Comparison of ENCODE assay signal across 8 cellular contexts in the genomic region with DNA sequence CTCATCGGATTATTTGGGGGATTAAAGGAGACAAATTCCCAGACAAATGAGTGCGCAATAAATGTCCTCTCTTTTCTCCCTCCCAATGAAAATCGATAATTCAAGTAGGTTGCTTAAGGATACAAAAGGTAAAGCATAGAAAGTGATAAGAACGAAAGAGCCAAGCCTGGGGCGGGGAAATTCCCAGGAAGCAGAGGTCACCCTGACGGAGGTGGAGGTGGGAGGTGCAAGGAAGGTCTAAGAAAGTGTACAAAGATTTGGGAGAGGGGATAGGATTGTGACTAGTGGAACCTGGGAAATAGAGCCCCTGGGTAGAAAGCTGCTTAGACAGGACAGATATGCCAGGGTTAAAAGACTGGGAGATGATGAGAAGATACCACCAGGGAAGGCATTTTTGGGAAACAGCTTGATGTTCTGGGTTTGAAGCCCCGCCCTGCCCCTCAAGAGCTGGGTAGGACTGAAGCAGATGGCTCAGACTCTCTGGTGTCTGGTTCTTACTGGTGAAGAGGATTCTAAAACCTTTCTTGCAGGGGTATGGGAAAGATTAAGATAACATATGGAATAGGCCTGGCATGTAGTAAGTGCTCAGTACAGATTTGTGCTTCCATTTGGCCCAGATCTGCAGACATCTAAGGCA. TPM values are rescaled to one million over a fixed set of nuclear protein-coding genes. Genes with fewer than 3 reads are reported as not detected.
A peak's percentile ranks its signal among the peaks of the same experiment; 100 is the strongest.
DNase-seq lines count a peak whose midpoint lies in the region; ATAC-seq lines count a peak whose summit lies in the region.

No MANE protein-coding gene starts in this region.

- H3K4me1 Mint-ChIP-seq in activated T-cell treated with anti-CD3 and anti-CD28 coated beads, Interleukin-2, amount 50 U/mL, for 4 hours (ENCODE audit: low read depth): peaks cover 32% of the 10 kb centered on the region
- peaks cover 33% of the 10 kb centered on the region for H3K4me1 Mint-ChIP-seq in stimulated activated memory B cell treated with anti-CD40 and anti-IgM and Interleukin-4, amounts not matched to agents 10 μg/mL and 1 μg/mL and 100 μg/mL, for 72 hours

- peak overlapping the region; percentile 41 for H3K4me3 ChIP-seq in iPS-18a (ENCODE audit: low read length)
- H3K4me3 ChIP-seq in MG63: no peak overlapping the region; the same call in 1 of the 2 replicates

- no peak overlapping the region for H3K27ac Mint-ChIP-seq in stimulated activated memory B cell treated with anti-CD40 and anti-IgM and Interleukin-4, amounts not matched to agents 10 μg/mL and 1 μg/mL and 100 μg/mL, for 72 hours

- H3K36me3 Mint-ChIP-seq in activated T-cell treated with anti-CD3 and anti-CD28 coated beads, Interleukin-2, amount 50 U/mL, for 4 hours (ENCODE audit: insufficient read depth): no peaks in the 10 kb centered on the region
- H3K36me3 Mint-ChIP-seq in stimulated activated memory B cell treated with anti-CD40 and anti-IgM and Interleukin-4, amounts not matched to agents 10 μg/mL and 1 μg/mL and 100 μg/mL, for 72 hours: no peaks in the 10 kb centered on the region

- H3K9me3 Mint-ChIP-seq in activated T-cell treated with anti-CD3 and anti-CD28 coated beads, Interleukin-2, amount 50 U/mL, for 4 hours: no peaks in the 10 kb centered on the region
- no peaks in the 10 kb centered on the region for H3K9me3 Mint-ChIP-seq in stimulated activated memory B cell treated with anti-CD40 and anti-IgM and Interleukin-4, amounts not matched to agents 10 μg/mL and 1 μg/mL and 100 μg/mL, for 72 hours

- H3K9me3 ChIP-seq in iPS-18a (ENCODE audit: control insufficient read depth, low read depth, low read length) (no peaks in the 10 kb centered on the region), MG63 (no peaks in the 10 kb centered on the region)

- H3K4me1 ChIP-seq in iPS-18a (ENCODE audit: control insufficient read depth, low read depth, low read length): peaks cover 18% of the 10 kb centered on the region

- H3K27me3 Mint-ChIP-seq in activated T-cell treated with anti-CD3 and anti-CD28 coated beads, Interleukin-2, amount 50 U/mL, for 4 hours (ENCODE audit: low read depth): no peaks in the 10 kb centered on the region
- peaks cover 10% of the 10 kb centered on the region for H3K27me3 Mint-ChIP-seq in stimulated activated memory B cell treated with anti-CD40 and anti-IgM and Interleukin-4, amounts not matched to agents 10 μg/mL and 1 μg/mL and 100 μg/mL, for 72 hours

- H3K27me3 ChIP-seq in iPS-18a (ENCODE audit: control insufficient read depth, insufficient read depth, low read length) (peaks cover 11% of the 10 kb centered on the region), MG63 (no peaks in the 10 kb centered on the region; the same call in 1 of the 2 replicates)

- no peak overlapping the region for H3K9ac ChIP-seq in iPS-18a (ENCODE audit: low read length)

- peak overlapping the region; percentile 88 for H3K4me3 Mint-ChIP-seq in activated T-cell treated with anti-CD3 and anti-CD28 coated beads, Interleukin-2, amount 50 U/mL, for 4 hours
- peak overlapping the region; percentile 85 for H3K4me3 Mint-ChIP-seq in stimulated activated memory B cell treated with anti-CD40 and anti-IgM and Interleukin-4, amounts not matched to agents 10 μg/mL and 1 μg/mL and 100 μg/mL, for 72 hours

- DNase-seq in activated T-cell treated with anti-CD3 and anti-CD28 coated beads, Interleukin-2, amount 50 U/mL, for 4 hours: no peak
- DNase-seq in activated T-cell treated with anti-CD3 and anti-CD28 coated beads for 4 hours (no peak), SK-N-DZ (ENCODE audit: low spot score) (peak; percentile 13), NK-92 (lab: John Stamatoyannopoulos, UW; ENCODE audit: unreplicated experiment) (no peak), MG63 (no peak)

- ATAC-seq in activated T-cell treated with anti-CD3 and anti-CD28 coated beads, Interleukin-2, amount 50 U/mL, for 4 hours: no peak
- ATAC-seq in stimulated activated memory B cell treated with anti-CD40 and anti-IgM and Interleukin-4, amounts not matched to agents 10 μg/mL and 1 μg/mL and 100 μg/mL, for 72 hours: no peak
- no peak for ATAC-seq in GM18870 (IDR thresholded peaks at IDR 0.05; ENCODE audit: unreplicated experiment)

- H3K27ac ChIP-seq in iPS-18a (ENCODE audit: low read length): no peak overlapping the region

- H3K36me3 ChIP-seq in iPS-18a (ENCODE audit: control insufficient read depth, low read depth, low read length) (no peaks in the 10 kb centered on the region), MG63 (no peaks in the 10 kb centered on the region)

RNA-seq across cellular contexts. Expression of gene KLHL25, which starts 1.1 kb away (rescaled TPM):
- total RNA-seq in activated T-cell treated with anti-CD3 and anti-CD28 coated beads, Interleukin-2, amount 50 U/mL, for 4 hours: 1 to 10 TPM; 3.3 to 5.1 (median 3.8) TPM
- 16.6 and 22.5 TPM in 2 replicates for polyA plus RNA-seq in SK-N-DZ (2014; cell fraction: cytosol; rRNA removed)
- polyA plus RNA-seq in SK-N-DZ (2014; cell fraction: nucleus; rRNA removed): 20.5 and 29.3 TPM in 2 replicates
- total RNA-seq in MG63 (2014; rRNA removed; shearing (Covaris generic); ENCODE audit: low replicate concordance): 8.9 and 9.3 TPM in 2 replicates
